8 cellular contexts compared by ENCODE assay signal in the genomic region with DNA sequence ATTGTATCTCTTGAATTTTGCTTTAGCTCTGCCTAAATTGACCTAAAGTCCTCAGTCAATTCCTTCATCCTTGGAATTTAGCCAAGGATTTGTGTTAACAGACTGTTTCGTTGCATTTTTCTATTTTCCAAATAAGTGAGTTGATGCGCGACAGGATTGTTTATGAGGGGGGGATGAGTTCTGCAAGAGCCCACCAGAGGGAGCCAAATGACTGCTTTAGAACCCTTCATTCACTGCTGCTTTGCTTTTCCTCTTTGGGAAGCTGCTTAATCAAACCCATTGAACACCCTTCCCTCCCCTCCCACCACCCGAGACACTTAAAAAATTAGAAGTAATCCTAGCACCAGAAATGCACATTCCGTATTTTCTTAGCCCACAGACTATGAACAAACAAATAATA. TPM values are rescaled to one million over a fixed set of nuclear protein-coding genes. Genes with fewer than 3 reads are reported as not detected.
A peak's percentile ranks its signal among the peaks of the same experiment; 100 is the strongest.
DNase-seq lines count a peak whose midpoint lies in the region; ATAC-seq and TF ChIP-seq lines count a peak whose summit lies in the region.

No MANE protein-coding gene starts in this region.

- DNase-seq in A172 (ENCODE audit: low spot score) (peak; percentile 80), GM06990 (ENCODE audit: extremely low read depth, insufficient read length) (no peak), NCI-H1694 treated with DMSO at 0.1 percent for 48 hours (lab: John Stamatoyannopoulos, UW) (peak; percentile 62), epithelial cell of proximal tubule (ENCODE audit: low read depth) (peak; percentile 25), mucosa of descending colon (peak in 1 of 3 donors; percentile 62), upper lobe of right lung (no peak)

- H3K4me1 ChIP-seq in mucosa of descending colon (ENCODE audit: low read depth) = peaks cover 2% of the 10 kb centered on the region
- no peaks in the 10 kb centered on the region for H3K4me1 ChIP-seq in upper lobe of right lung

- H3K4me3 ChIP-seq in GM06990 (replicated peaks; ENCODE audit: low read depth, low read length) = peak overlapping the region; percentile 3; the same call in 1 of the 2 replicates
- no peak overlapping the region for H3K4me3 ChIP-seq in WI38 (ENCODE audit: low read depth, low read length)
- no peak overlapping the region for H3K4me3 ChIP-seq in epithelial cell of proximal tubule (ENCODE audit: low read depth, low read length)
- no peak overlapping the region for H3K4me3 ChIP-seq in mucosa of descending colon
- H3K4me3 ChIP-seq in upper lobe of right lung = no peak overlapping the region

- H3K27ac ChIP-seq in upper lobe of right lung = no peak overlapping the region

- H3K9me3 ChIP-seq in mucosa of descending colon (no peaks in the 10 kb centered on the region), upper lobe of right lung (no peaks in the 10 kb centered on the region)

- H3K27me3 ChIP-seq in GM06990 (replicated peaks; ENCODE audit: control insufficient read depth, insufficient read depth, low read length) (no peaks in the 10 kb centered on the region), upper lobe of right lung (peaks cover 15% of the 10 kb centered on the region)

- peak; percentile 69 for ATAC-seq in HG02870 (IDR thresholded peaks at IDR 0.05; ENCODE audit: unreplicated experiment)
- peak; percentile 78 for ATAC-seq in mucosa of descending colon
- peak; percentile 84 for ATAC-seq in upper lobe of right lung

- intact Hi-C loops in mucosa of descending colon (cut with DNase I, micrococcal nuclease) (no loop called here), upper lobe of right lung (cut with DNase I) (no loop called here)

- TF ChIP-seq CTCF in GM06990 (IDR thresholded peaks at IDR 0.05; ENCODE audit: insufficient read depth, low read length, poor library complexity, severe bottlenecking) (peak; percentile 67), WI38 (IDR thresholded peaks at IDR 0.05; ENCODE audit: low read depth, low read length) (peak; percentile 87), epithelial cell of proximal tubule (conservative IDR thresholded peaks at IDR 0.05; ENCODE audit: low read depth, low read length) (peak; percentile 92), mucosa of descending colon (IDR thresholded peaks at IDR 0.05) (peak; percentile 55), upper lobe of right lung (IDR thresholded peaks at IDR 0.05) (peak; percentile 82)

- H3K36me3 ChIP-seq in GM06990 (ENCODE audit: control insufficient read depth, insufficient read depth, low read length) (no peaks in the 10 kb centered on the region), mucosa of descending colon (ENCODE audit: low read depth) (no peaks in the 10 kb centered on the region), upper lobe of right lung (no peaks in the 10 kb centered on the region)

RNA-seq across cellular contexts. Expression of a gene that starts 33.7 kb away (rescaled TPM):
- not detected in 2 replicates for total RNA-seq in A172 (2014; rRNA removed; shearing (Covaris generic))
- not detected in 2 replicates for total RNA-seq in epithelial cell of proximal tubule
- not detected for total RNA-seq in mucosa of descending colon
- not detected for total RNA-seq in upper lobe of right lung

Comparison
In these comparisons a context has a peak if more than half of its experiments do, and no peak if none do; other contexts are left out.
1. DNase-seq: peak in A172 (single experiment), NCI-H1694 treated with DMSO at 0.1 percent for 48 hours (single experiment) and epithelial cell of proximal tubule (single experiment); none in GM06990 (single experiment) and upper lobe of right lung (single experiment).
2. Peak in every context shown above with its lines, with median percentiles within 50 percentile points of each other: CTCF ChIP-seq and ATAC-seq.